ENCODE assay signal across 23 cellular contexts in the genomic region with DNA sequence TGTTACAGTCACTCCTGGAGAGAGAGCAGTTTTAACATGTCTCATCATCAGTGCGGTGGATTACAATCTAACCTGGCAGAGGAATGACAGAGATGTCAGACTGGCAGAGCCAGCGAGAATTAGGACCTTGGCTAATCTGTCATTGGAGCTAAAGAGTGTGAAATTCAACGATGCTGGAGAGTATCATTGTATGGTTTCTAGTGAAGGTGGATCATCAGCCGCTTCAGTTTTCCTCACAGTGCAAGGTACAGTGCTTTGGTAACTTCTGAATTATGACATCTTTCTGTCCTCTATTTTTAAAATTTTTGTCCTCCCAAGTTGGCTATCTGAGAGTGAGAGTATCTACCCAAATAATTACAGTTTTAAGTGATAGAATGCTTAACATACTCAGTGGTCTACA.
"Had no signal": no experiment of that assay in that cellular context is flagged by ENCODE, and none has a peak within 500 bp of the region (broad histone marks: within the 10 kb centered on the region; RNA-seq: fewer than 3 reads in every experiment).

No MANE protein-coding gene starts in this region.

- H3K27me3 ChIP-seq: foreskin keratinocyte, sigmoid colon, stomach, transverse colon had no signal

- H3K4me1 ChIP-seq: foreskin keratinocyte, psoas muscle, sigmoid colon, stomach, transverse colon had no signal

- H3K27ac ChIP-seq: coronary artery, foreskin keratinocyte, psoas muscle, sigmoid colon, stomach, transverse colon had no signal

- H3K36me3 ChIP-seq: sigmoid colon, stomach, thoracic aorta, transverse colon had no signal

- H3K4me3 ChIP-seq: coronary artery, lung, psoas muscle, sigmoid colon, skin epidermis, stomach, thoracic aorta, transverse colon had no signal

- H3K4me3 Mint-ChIP-seq: endodermal cell, immature natural killer cell, naive B cell, nephron had no signal

- H3K4me1 Mint-ChIP-seq: endodermal cell, immature natural killer cell, naive B cell, nephron had no signal

- DNase-seq: effector CD4-positive, alpha-beta T cell; endodermal cell; erythroblast; foreskin keratinocyte; immature natural killer cell; left cardiac atrium; left ventricle myocardium superior; mesendoderm; naive B cell; occipital lobe; psoas muscle; retina; sigmoid colon; stimulated activated CD4-positive, alpha-beta T cell treated with anti-CD3 and anti-CD28 coated beads, Interleukin-12 subunit alpha, Interleukin-12 subunit beta, amount 100 ng/mL, for 4 hours; stimulated activated naive CD4-positive, alpha-beta T cell; stomach; substantia nigra; transverse colon had no signal

- H3K9me3 ChIP-seq: psoas muscle, sigmoid colon, thoracic aorta, transverse colon had no signal

- H3K27ac Mint-ChIP-seq: endodermal cell, immature natural killer cell, naive B cell had no signal

- H3K36me3 Mint-ChIP-seq: immature natural killer cell, naive B cell had no signal

- ATAC-seq: foreskin keratinocyte, left cardiac atrium, left ventricle myocardium superior, psoas muscle had no signal
